1 cellular context compared by ENCODE assay signal in the genomic region with DNA sequence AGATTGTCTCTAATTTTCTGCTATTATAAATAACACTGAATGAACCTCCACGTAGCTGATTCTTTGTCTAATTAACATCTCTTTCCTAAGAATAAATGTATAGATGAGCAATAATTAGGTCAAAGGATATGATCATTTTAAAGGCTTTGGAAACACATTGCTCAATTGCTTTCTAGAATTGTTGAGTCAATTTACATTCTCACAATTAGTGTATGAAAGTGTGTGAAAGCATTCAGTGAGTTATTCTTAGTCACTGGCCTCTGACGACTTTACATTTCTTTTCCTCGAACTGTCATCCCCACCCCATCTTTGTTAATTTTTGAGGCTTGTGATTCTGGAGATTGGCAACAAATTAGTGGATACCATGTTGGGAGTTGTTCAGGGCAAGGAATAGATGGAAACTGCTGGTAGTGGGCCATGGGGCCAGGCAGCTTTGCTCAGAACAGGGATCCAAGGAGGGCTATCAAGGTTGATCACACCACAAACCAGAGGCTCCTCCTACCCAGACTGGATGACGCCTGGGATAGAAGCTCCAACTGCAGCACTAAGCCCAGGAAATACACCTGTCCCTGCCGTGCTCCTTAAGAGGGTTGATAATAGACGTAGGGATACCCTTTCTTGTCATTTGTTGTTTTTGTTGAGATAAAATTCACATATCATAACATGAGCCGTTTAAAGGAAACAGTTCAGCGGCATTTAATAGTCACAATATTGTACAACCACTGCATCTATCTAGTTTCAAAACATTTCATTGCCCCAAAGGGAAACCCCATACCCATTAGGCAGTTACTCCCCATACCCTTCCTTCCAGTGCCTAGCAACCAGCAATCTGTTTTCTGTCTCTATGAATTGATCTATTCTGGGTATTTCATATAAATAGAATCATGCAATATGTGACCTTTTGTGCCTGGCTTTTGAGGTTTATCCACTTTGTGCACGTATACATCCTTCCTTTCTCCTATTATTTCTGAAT.
TF ChIP-seq lines count a peak whose summit lies in the region.

No MANE protein-coding gene starts in this region.

TF ChIP-seq in K562, 482 proteins besides CTCF, POLR2A, EP300 and RAD21 (continued from another document):
- TF ChIP-seq ZNF586 (CRISPR knock-in tag; conservative IDR thresholded peaks at IDR 0.05), result 0 out of 2 replicates have a peak, but pooled peaks have one; percentile 40
- TF ChIP-seq HNRNPL (IDR thresholded peaks at IDR 0.05; ENCODE audit: low read depth, low read length), result no peak
- no peak for TF ChIP-seq RBM15 (IDR thresholded peaks at IDR 0.05; ENCODE audit: insufficient read depth, low read length)
- no peak for TF ChIP-seq TEAD4 (IDR thresholded peaks at IDR 0.05; ENCODE audit: low read length)
- TF ChIP-seq TEAD4 (CRISPR knock-in tag; IDR thresholded peaks at IDR 0.05; ENCODE audit: borderline replicate concordance), result no peak
- TF ChIP-seq COPS2 (conservative IDR thresholded peaks at IDR 0.05), result no peak
- no peak for TF ChIP-seq ZNF76 (CRISPR knock-in tag; IDR thresholded peaks at IDR 0.05; ENCODE audit: borderline replicate concordance)
- TF ChIP-seq KLF13 (tag; IDR thresholded peaks at IDR 0.05; ENCODE audit: borderline replicate concordance, low read depth), result no peak
- no peak for TF ChIP-seq ZNF512 (tag; IDR thresholded peaks at IDR 0.05)
- no peak for TF ChIP-seq IRF1 (CRISPR knock-in tag; IDR thresholded peaks at IDR 0.05; ENCODE audit: borderline replicate concordance)
- peak; percentile 64 for TF ChIP-seq CEBPB (tag; IDR thresholded peaks at IDR 0.05)
- no peak for TF ChIP-seq KDM1A (IDR thresholded peaks at IDR 0.05)
- no peak for TF ChIP-seq ZNF140 (CRISPR knock-in tag; IDR thresholded peaks at IDR 0.05)
- TF ChIP-seq HMG20A (CRISPR knock-in tag; conservative IDR thresholded peaks at IDR 0.05), result no peak
- no peak for TF ChIP-seq CUX1 (CRISPR knock-in tag; IDR thresholded peaks at IDR 0.05)
- TF ChIP-seq ZNF263 (CRISPR knock-in tag; IDR thresholded peaks at IDR 0.05; ENCODE audit: borderline replicate concordance), result no peak
- no peak for TF ChIP-seq BCOR (IDR thresholded peaks at IDR 0.05)
- TF ChIP-seq GTF2A2 (tag; IDR thresholded peaks at IDR 0.05), result no peak
- TF ChIP-seq ZNF165 (CRISPR knock-in tag; IDR thresholded peaks at IDR 0.05; ENCODE audit: borderline replicate concordance), result no peak
- 0 out of 4 replicates have a peak, but pooled peaks of 1 of the 2 experiments have one; percentile 16 for TF ChIP-seq TEAD1 (CRISPR knock-in tag; IDR thresholded peaks at IDR 0.05)
- 0 out of 2 replicates have a peak, but pooled peaks have one; percentile 15 for TF ChIP-seq DMBX1 (CRISPR knock-in tag; IDR thresholded peaks at IDR 0.05; ENCODE audit: borderline replicate concordance)
- TF ChIP-seq ASH1L (IDR thresholded peaks at IDR 0.05; ENCODE audit: borderline replicate concordance, low read depth, partially characterized antibody), result no peak
- no peak for TF ChIP-seq HMGN3 (IDR thresholded peaks at IDR 0.05; ENCODE audit: borderline replicate concordance, extremely low read depth, insufficient read length, low read depth, low read length)
- no peak for TF ChIP-seq SRSF9 (IDR thresholded peaks at IDR 0.05; ENCODE audit: borderline replicate concordance, low read depth, low read length)
- peak; percentile 65 for TF ChIP-seq FOSL1 (tag; conservative IDR thresholded peaks at IDR 0.05)
- TF ChIP-seq, protein P1, sequence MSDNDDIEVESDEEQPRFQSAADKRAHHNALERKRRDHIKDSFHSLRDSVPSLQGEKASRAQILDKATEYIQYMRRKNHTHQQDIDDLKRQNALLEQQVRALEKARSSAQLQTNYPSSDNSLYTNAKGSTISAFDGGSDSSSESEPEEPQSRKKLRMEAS (CRISPR knock-in tag; IDR thresholded peaks at IDR 0.05), result no peak
- TF ChIP-seq NFATC3 (IDR thresholded peaks at IDR 0.05), result no peak
- 0 out of 4 replicates have a peak, but pooled peaks of 1 of the 2 experiments have one; percentile 24 for TF ChIP-seq MAZ (CRISPR knock-in tag; conservative IDR thresholded peaks at IDR 0.05 in 1 of 2, IDR thresholded peaks at IDR 0.05 in 1 of 2)
- no peak for TF ChIP-seq TAF7 (tag; IDR thresholded peaks at IDR 0.05)
- no peak for TF ChIP-seq RBM22 (IDR thresholded peaks at IDR 0.05; ENCODE audit: low read depth, low read length, poor library complexity, severe bottlenecking)
- TF ChIP-seq SIN3B (IDR thresholded peaks at IDR 0.05; ENCODE audit: low read depth), result no peak
- TF ChIP-seq ZNF695 (CRISPR knock-in tag; IDR thresholded peaks at IDR 0.05), result no peak
- TF ChIP-seq ELF1 (tag; IDR thresholded peaks at IDR 0.05), result no peak
